In the genomic region with DNA sequence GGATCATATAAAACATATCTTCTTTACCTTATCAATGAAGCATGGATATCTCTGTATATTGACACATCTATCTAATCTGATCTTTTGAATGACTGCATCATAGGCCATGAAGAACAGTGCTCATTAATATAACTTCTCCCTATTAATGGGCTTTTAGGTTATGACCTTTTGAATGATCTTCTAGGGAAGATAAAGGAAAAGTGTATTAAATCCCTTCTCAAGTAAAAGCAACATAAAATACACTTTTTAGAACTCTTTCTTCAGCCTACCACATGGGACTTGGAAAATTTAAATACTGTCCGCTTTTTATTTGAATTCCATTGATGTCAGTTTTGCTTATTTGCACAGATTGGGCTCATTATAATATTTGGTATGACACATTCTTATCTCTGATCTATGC, we compare ENCODE assay signal across 6 cellular contexts.
"Had no signal": no experiment of that assay in that cellular context is flagged by ENCODE, and none has a peak within 500 bp of the region (broad histone marks: within the 10 kb centered on the region; RNA-seq: fewer than 3 reads in every experiment).

No MANE protein-coding gene starts in this region.

- DNase-seq: IMR-90, KBM-7, KG1 had no signal

- H3K4me3 ChIP-seq: K562 had no signal

- H3K27ac ChIP-seq: HL-60, KMS-11 had no signal
